Comparison of ENCODE assay signal across 23 cellular contexts in genomic region chr5:153157156-153157555, GRCh38.
DNase-seq lines count a peak whose midpoint lies in the region; ATAC-seq, FAIRE-seq and TF ChIP-seq lines count a peak whose summit lies in the region.
"Had no signal": no experiment of that assay in that cellular context is flagged by ENCODE, and none has a peak within 500 bp of the region (broad histone marks: within the 10 kb centered on the region; RNA-seq: fewer than 3 reads in every experiment).

No MANE protein-coding gene starts in this region.

- H3K9me3 Mint-ChIP-seq in activated T-helper 2 cell treated with anti-CD3 and anti-CD28 coated beads, Interferon-gamma antibody, Interleukin-2, Interleukin-4, amounts not matched to agents 10 μg/mL and 5 μg/mL and 100 μg/mL, durations not matched to agents 14 hours and 24 hours and 36 hours = no peaks in the 10 kb centered on the region
- H3K9me3 Mint-ChIP-seq: activated T-helper 1 cell treated with anti-CD3 and anti-CD28 coated beads, Interleukin-12 subunit alpha, Interleukin-12 subunit beta, Interleukin-2, Interleukin-4 antibody, amounts not matched to agents 30 ng/mL and 10 ng/mL and 1 ng/mL, durations not matched to agents 14 hours and 24 hours and 36 hours; neural progenitor cell had no signal

- H3K36me3 ChIP-seq in keratinocyte (ENCODE audit: control insufficient read depth in 2 of 2, extremely low read depth in 1 of 2, insufficient read depth in 2 of 2, low read length in 2 of 2) = no peaks in the 10 kb centered on the region
- H3K36me3 ChIP-seq: MG63, neural progenitor cell, tibial artery had no signal

- no peaks in the 10 kb centered on the region for H3K27me3 Mint-ChIP-seq in activated T-helper 2 cell treated with anti-CD3 and anti-CD28 coated beads, Interferon-gamma antibody, Interleukin-2, Interleukin-4, amounts not matched to agents 10 μg/mL and 5 μg/mL and 100 μg/mL, durations not matched to agents 14 hours and 24 hours and 36 hours (ENCODE audit: low read depth)
- H3K27me3 Mint-ChIP-seq: activated B cell treated with CpG ODN at 0.5 μM for 24 hours had no signal

- no peaks in the 10 kb centered on the region for H3K9me3 ChIP-seq in keratinocyte (ENCODE audit: control insufficient read depth, low read depth, low read length)
- H3K9me3 ChIP-seq: MG63, tibial artery had no signal

- no peaks in the 10 kb centered on the region for H3K79me2 ChIP-seq in keratinocyte (ENCODE audit: control insufficient read depth, insufficient read depth, low read length)
- H3K79me2 ChIP-seq: hepatocyte had no signal

- FAIRE-seq in keratinocyte (lab: Jason Lieb, UNC) = peak; percentile 85

- no peaks in the 10 kb centered on the region for H3K4me1 Mint-ChIP-seq in activated T-helper 2 cell treated with anti-CD3 and anti-CD28 coated beads, Interferon-gamma antibody, Interleukin-2, Interleukin-4, amounts not matched to agents 10 μg/mL and 5 μg/mL and 100 μg/mL, durations not matched to agents 14 hours and 24 hours and 36 hours (ENCODE audit: low read depth)
- H3K4me1 Mint-ChIP-seq: activated B cell treated with CpG ODN at 0.5 μM for 24 hours, mesothelial cell of epicardium had no signal

- H2AFZ ChIP-seq in keratinocyte (ENCODE audit: control insufficient read depth, low read length) = no peak overlapping the region
- H2AFZ ChIP-seq: hepatocyte, neural progenitor cell had no signal

- intact Hi-C loops in activated T-helper 2 cell treated with anti-CD3 and anti-CD28 coated beads, Interferon-gamma antibody, Interleukin-2, Interleukin-4, amounts not matched to agents 10 μg/mL and 5 μg/mL and 100 μg/mL, durations not matched to agents 14 hours and 24 hours and 36 hours (cut with micrococcal nuclease) = no loop called here
- intact Hi-C loops in left ventricle myocardium superior (cut with micrococcal nuclease) = no loop called here

- no peak overlapping the region for H3K4me2 ChIP-seq in keratinocyte (ENCODE audit: control insufficient read depth, extremely low read depth, insufficient read depth, low read depth, low read length)
- H3K4me2 ChIP-seq: hepatocyte, neural progenitor cell had no signal

- no peaks in the 10 kb centered on the region for H3K36me3 Mint-ChIP-seq in activated T-helper 2 cell treated with anti-CD3 and anti-CD28 coated beads, Interferon-gamma antibody, Interleukin-2, Interleukin-4, amounts not matched to agents 10 μg/mL and 5 μg/mL and 100 μg/mL, durations not matched to agents 14 hours and 24 hours and 36 hours (ENCODE audit: low read depth)
- H3K36me3 Mint-ChIP-seq: mesothelial cell of epicardium, neural progenitor cell had no signal

- ATAC-seq in GM18520 (IDR thresholded peaks at IDR 0.05; ENCODE audit: unreplicated experiment) (peak; percentile 48), GM21825 (IDR thresholded peaks at IDR 0.05; ENCODE audit: unreplicated experiment) (peak; percentile 50), HG03520 (IDR thresholded peaks at IDR 0.05; ENCODE audit: unreplicated experiment) (peak; percentile 40), GM18502 (IDR thresholded peaks at IDR 0.05; ENCODE audit: poor library complexity, unreplicated experiment) (no peak), left ventricle myocardium superior (no peak)

- DNase-seq in keratinocyte (ENCODE audit: low read depth, low spot score) = no peak
- DNase-seq in glomerular visceral epithelial cell (ENCODE audit: extremely low spot score) = no peak
- no peak for DNase-seq in activated T-helper 2 cell treated with anti-CD3 and anti-CD28 coated beads, Interferon-gamma antibody, Interleukin-2, Interleukin-4, amounts not matched to agents 10 μg/mL and 5 μg/mL and 100 μg/mL, durations not matched to agents 14 hours and 24 hours and 36 hours (ENCODE audit: low spot score)
- no peak for DNase-seq in left ventricle myocardium superior
- DNase-seq: activated B cell treated with CpG ODN at 0.5 μM for 24 hours; AML-193; caudate nucleus; COR-L47; effector CD4-positive, alpha-beta T cell; MG63; NCI-H187; NCI-H446 treated with DMSO at 0.1 percent for 48 hours; Right ventricle myocardium superior; stimulated activated CD4-positive, alpha-beta T cell treated with anti-CD3 and anti-CD28 coated beads, Interleukin-12 subunit alpha, Interleukin-12 subunit beta, amount 100 ng/mL, for 4 hours; tibial artery had no signal

- H3K4me3 ChIP-seq in keratinocyte (ENCODE audit: control insufficient read depth in 2 of 3, extremely low read depth in 1 of 3, insufficient read depth in 2 of 3, low read depth in 1 of 3, low read length in 3 of 3) = no peak overlapping the region
- H3K4me3 ChIP-seq: hepatocyte, MG63, neural progenitor cell, tibial artery had no signal

- no peak overlapping the region for H3K4me3 Mint-ChIP-seq in activated T-helper 2 cell treated with anti-CD3 and anti-CD28 coated beads, Interferon-gamma antibody, Interleukin-2, Interleukin-4, amounts not matched to agents 10 μg/mL and 5 μg/mL and 100 μg/mL, durations not matched to agents 14 hours and 24 hours and 36 hours (ENCODE audit: low read depth)
- H3K4me3 Mint-ChIP-seq: activated B cell treated with CpG ODN at 0.5 μM for 24 hours; activated T-helper 1 cell treated with anti-CD3 and anti-CD28 coated beads, Interleukin-12 subunit alpha, Interleukin-12 subunit beta, Interleukin-2, Interleukin-4 antibody, amounts not matched to agents 30 ng/mL and 10 ng/mL and 1 ng/mL, durations not matched to agents 14 hours and 24 hours and 36 hours; mesothelial cell of epicardium; neural progenitor cell had no signal

- H3K4me1 ChIP-seq in keratinocyte (ENCODE audit: control insufficient read depth, extremely low read depth, insufficient read depth, low read length) = peaks cover 33% of the 10 kb centered on the region
- H3K4me1 ChIP-seq: neural progenitor cell, tibial artery had no signal

- H3K9me1 ChIP-seq in keratinocyte (ENCODE audit: control insufficient read depth, extremely low read depth, insufficient read depth, low read length) = no peaks in the 10 kb centered on the region

- dilution Hi-C loops in keratinocyte (cut with MboI; ENCODE audit: extremely low pct_ligation_motif_present, low sequenced_read_pairs) = no loop called here

- no peaks in the 10 kb centered on the region for H4K20me1 ChIP-seq in keratinocyte (ENCODE audit: control insufficient read depth, extremely low read depth, insufficient read depth, low read length)

- no peaks in the 10 kb centered on the region for H3K27me3 ChIP-seq in keratinocyte (ENCODE audit: control insufficient read depth, extremely low read depth, insufficient read depth, low read length)
- H3K27me3 ChIP-seq: hepatocyte, MG63, neural progenitor cell, tibial artery had no signal

- no peak overlapping the region for H3K27ac Mint-ChIP-seq in activated T-helper 2 cell treated with anti-CD3 and anti-CD28 coated beads, Interferon-gamma antibody, Interleukin-2, Interleukin-4, amounts not matched to agents 10 μg/mL and 5 μg/mL and 100 μg/mL, durations not matched to agents 14 hours and 24 hours and 36 hours
- H3K27ac Mint-ChIP-seq: activated B cell treated with CpG ODN at 0.5 μM for 24 hours; activated T-helper 1 cell treated with anti-CD3 and anti-CD28 coated beads, Interleukin-12 subunit alpha, Interleukin-12 subunit beta, Interleukin-2, Interleukin-4 antibody, amounts not matched to agents 30 ng/mL and 10 ng/mL and 1 ng/mL, durations not matched to agents 14 hours and 24 hours and 36 hours; mesothelial cell of epicardium; neural progenitor cell had no signal

- no peak overlapping the region for H3K9ac ChIP-seq in keratinocyte (ENCODE audit: control insufficient read depth, extremely low read depth, insufficient read depth, low read length)
- H3K9ac ChIP-seq: neural progenitor cell had no signal

- no peak for TF ChIP-seq CTCF in keratinocyte (optimal IDR thresholded peaks at IDR 0.05 in 1 of 3, IDR thresholded peaks at IDR 0.05 in 1 of 3, conservative IDR thresholded peaks at IDR 0.05 in 1 of 3; ENCODE audit: extremely low read depth in 1 of 3, insufficient read depth in 2 of 3, low read length in 3 of 3)

- H3K27ac ChIP-seq in keratinocyte (ENCODE audit: control insufficient read depth, insufficient read depth, low read length) = no peak overlapping the region
- H3K27ac ChIP-seq: hepatocyte, neural progenitor cell, tibial artery had no signal

Comparison
In these comparisons a context has a peak if more than half of its experiments do, and no peak if none do; other contexts are left out.
1. ATAC-seq: peak in GM18520 (single experiment), GM21825 (single experiment) and HG03520 (single experiment); none in GM18502 (single experiment) and left ventricle myocardium superior (single experiment).